ENCODE assay signal across 22 cellular contexts in the genomic region with DNA sequence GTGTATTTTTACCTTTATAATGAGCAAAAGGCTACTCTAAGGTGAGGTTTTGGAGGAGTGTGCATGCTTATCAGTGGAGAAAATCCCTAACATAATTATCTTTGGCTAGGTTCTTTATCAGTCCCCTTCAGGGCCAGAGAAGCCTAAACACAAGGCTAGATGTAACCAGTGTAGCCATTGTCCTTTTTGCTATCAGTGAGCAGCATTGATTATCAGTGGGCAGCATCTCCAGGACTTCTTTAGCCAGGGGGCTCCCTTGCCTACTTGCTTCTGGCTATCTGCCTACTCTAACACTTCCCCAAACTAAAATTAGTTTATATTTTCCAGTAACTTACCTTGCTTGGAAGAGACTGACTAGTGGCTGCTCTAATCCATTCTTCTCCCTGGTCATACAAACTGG.
DNase-seq lines count a peak whose midpoint lies in the region; ATAC-seq, FAIRE-seq and TF ChIP-seq lines count a peak whose summit lies in the region.
"Had no signal": no experiment of that assay in that cellular context is flagged by ENCODE, and none has a peak within 500 bp of the region (broad histone marks: within the 10 kb centered on the region; RNA-seq: fewer than 3 reads in every experiment).

No MANE protein-coding gene starts in this region.

- H3K36me3 Mint-ChIP-seq in GM23338 (ENCODE audit: low read depth) = no peaks in the 10 kb centered on the region
- H3K36me3 Mint-ChIP-seq in activated T-cell treated with anti-CD3 and anti-CD28 coated beads, Interleukin-2, amount 50 U/mL, for 4 hours (ENCODE audit: insufficient read depth) = no peaks in the 10 kb centered on the region
- H3K36me3 Mint-ChIP-seq: CD4-positive, CD25-positive, alpha-beta regulatory T cell; CD8-positive, alpha-beta T cell had no signal

- H4K8ac ChIP-seq in neuronal stem cell (ENCODE audit: low read depth, low read length) = no peak overlapping the region

- H3K9me1 ChIP-seq in K562 (ENCODE audit: control insufficient read depth, insufficient read depth, low read length) = no peaks in the 10 kb centered on the region

- H3K79me2 ChIP-seq in GM23338 (replicated peaks; ENCODE audit: insufficient read depth) (no peaks in the 10 kb centered on the region), K562 (ENCODE audit: control insufficient read depth, insufficient read depth, low read length) (no peaks in the 10 kb centered on the region), osteoblast (ENCODE audit: insufficient read depth, low read length) (no peaks in the 10 kb centered on the region)

- no peak for TF ChIP-seq RAD21 in K562 (CRISPR knock-in tag; conservative IDR thresholded peaks at IDR 0.05 in 1 of 2, IDR thresholded peaks at IDR 0.05 in 1 of 2)

- H3K36me3 ChIP-seq in GM23338 (ENCODE audit: insufficient read depth) = no peaks in the 10 kb centered on the region
- no peaks in the 10 kb centered on the region for H3K36me3 ChIP-seq in K562 (ENCODE audit: control insufficient read depth, insufficient read depth, low read length)
- H3K36me3 ChIP-seq in neuronal stem cell (replicated peaks in 1 of 2; ENCODE audit: control insufficient read depth in 2 of 2, insufficient read depth in 2 of 2, low read length in 2 of 2) = no peaks in the 10 kb centered on the region
- no peaks in the 10 kb centered on the region for H3K36me3 ChIP-seq in osteoblast (ENCODE audit: insufficient read depth, low read length)
- H3K36me3 ChIP-seq: BLaER1 had no signal

- in situ Hi-C loops in K562 (cut with MboI) = no loop called here

- peaks cover 3% of the 10 kb centered on the region; the same call in 1 of the 3 replicates for H3K4me1 Mint-ChIP-seq in GM23338
- no peaks in the 10 kb centered on the region for H3K4me1 Mint-ChIP-seq in activated T-cell treated with anti-CD3 and anti-CD28 coated beads, Interleukin-2, amount 50 U/mL, for 4 hours (ENCODE audit: low read depth)
- H3K4me1 Mint-ChIP-seq: B cell; CD4-positive, CD25-positive, alpha-beta regulatory T cell; H9 had no signal

- H3K14ac ChIP-seq in neuronal stem cell (ENCODE audit: low read length) = no peak overlapping the region

- H3K4me1 ChIP-seq in GM23338 (ENCODE audit: insufficient read depth) = no peaks in the 10 kb centered on the region
- H3K4me1 ChIP-seq in K562 (replicated peaks in 1 of 2; ENCODE audit: control insufficient read depth in 2 of 2, insufficient read depth in 2 of 2, low read length in 2 of 2) = no peaks in the 10 kb centered on the region
- no peaks in the 10 kb centered on the region for H3K4me1 ChIP-seq in neuronal stem cell (ENCODE audit: control insufficient read depth in 2 of 2, insufficient read depth in 1 of 2, low read depth in 1 of 2, low read length in 2 of 2)
- no peaks in the 10 kb centered on the region for H3K4me1 ChIP-seq in osteoblast (ENCODE audit: insufficient read depth, low read length)
- H3K4me1 ChIP-seq: BLaER1, Caco-2 had no signal

- TF ChIP-seq EP300 in K562 (IDR thresholded peaks at IDR 0.05; ENCODE audit: low read length) = no peak

- H4K20me1 ChIP-seq in GM23338 (replicated peaks; ENCODE audit: insufficient read depth) = no peaks in the 10 kb centered on the region
- H4K20me1 ChIP-seq in K562 (replicated peaks; ENCODE audit: control insufficient read depth, insufficient read depth, low read length) = no peaks in the 10 kb centered on the region
- H4K20me1 ChIP-seq in osteoblast (ENCODE audit: insufficient read depth, low read length) = no peaks in the 10 kb centered on the region
- H4K20me1 ChIP-seq: BLaER1 had no signal

- H2AK5ac ChIP-seq in neuronal stem cell (ENCODE audit: low read depth, low read length) = no peak overlapping the region

- H3K27me3 ChIP-seq in GM23338 (ENCODE audit: insufficient read depth) = no peaks in the 10 kb centered on the region
- H3K27me3 ChIP-seq in K562 (ENCODE audit: control insufficient read depth in 2 of 2, insufficient read depth in 2 of 2, low read length in 2 of 2) = no peaks in the 10 kb centered on the region
- H3K27me3 ChIP-seq in neuronal stem cell (ENCODE audit: control insufficient read depth in 3 of 3, insufficient read depth in 3 of 3, low read depth in 1 of 3, low read length in 3 of 3) = no peaks in the 10 kb centered on the region
- no peaks in the 10 kb centered on the region for H3K27me3 ChIP-seq in osteoblast (ENCODE audit: insufficient read depth, low read length)
- H3K27me3 ChIP-seq: BLaER1 had no signal

- H3K4me3 ChIP-seq in GM23338 = no peak overlapping the region
- H3K4me3 ChIP-seq in K562 = no peak overlapping the region
- H3K4me3 ChIP-seq in neuronal stem cell (ENCODE audit: low read length in 2 of 2) = no peak overlapping the region
- H3K4me3 ChIP-seq in osteoblast (ENCODE audit: insufficient read depth, low read length) = no peak overlapping the region
- H3K4me3 ChIP-seq: BLaER1, GM12878, GM23248 had no signal

- H3K9ac ChIP-seq in K562 (ENCODE audit: insufficient read depth in 1 of 2, low read depth in 2 of 2, low read length in 2 of 2) = no peak overlapping the region
- no peak overlapping the region for H3K9ac ChIP-seq in neuronal stem cell (ENCODE audit: low read depth, low read length, poor library complexity)
- H3K9ac ChIP-seq: BLaER1, GM23248 had no signal

- H2AFZ ChIP-seq in GM23338 (0 out of 2 replicates have a peak overlapping the region, but pooled peaks have one; percentile 12), K562 (ENCODE audit: low read depth, low read length) (no peak overlapping the region), neuronal stem cell (ENCODE audit: low read length) (peak overlapping the region; percentile 74), osteoblast (ENCODE audit: low read length) (no peak overlapping the region)
- H2AFZ ChIP-seq: GM23248 had no signal

- no peak overlapping the region for H3K4me2 ChIP-seq in GM23338
- no peak overlapping the region for H3K4me2 ChIP-seq in K562 (ENCODE audit: insufficient read depth, low read length)
- no peak overlapping the region for H3K4me2 ChIP-seq in neuronal stem cell (ENCODE audit: insufficient read depth, low read length, poor library complexity, severe bottlenecking)
- H3K4me2 ChIP-seq in osteoblast (ENCODE audit: insufficient read depth, low read length) = no peak overlapping the region
- H3K4me2 ChIP-seq: BLaER1 had no signal

- ATAC-seq in GM23338 = no peak
- no peak for ATAC-seq in K562
- ATAC-seq in activated T-cell treated with anti-CD3 and anti-CD28 coated beads, Interleukin-2, amount 50 U/mL, for 4 hours = no peak
- ATAC-seq: CD8-positive, alpha-beta T cell; GM12878; HCT116 had no signal

- no peak overlapping the region for H3K18ac ChIP-seq in neuronal stem cell (ENCODE audit: low read length)

- H2BK120ac ChIP-seq in neuronal stem cell (ENCODE audit: low read depth, low read length) = no peak overlapping the region

- H3K27ac Mint-ChIP-seq in GM23338 = no peak overlapping the region
- H3K27ac Mint-ChIP-seq: B cell; CD4-positive, CD25-positive, alpha-beta regulatory T cell; CD8-positive, alpha-beta T cell; H9 had no signal

- no peak overlapping the region for H3K23ac ChIP-seq in neuronal stem cell (ENCODE audit: low read depth, low read length, poor library complexity)

- H3K9me2 ChIP-seq in GM23338 (ENCODE audit: insufficient read depth) = peaks cover 3% of the 10 kb centered on the region; the same call in 1 of the 2 replicates

- no peaks in the 10 kb centered on the region for H3K79me1 ChIP-seq in neuronal stem cell (ENCODE audit: low read depth, low read length)

- H3K27ac ChIP-seq in GM23338 (ENCODE audit: low read depth) (no peak overlapping the region), K562 (ENCODE audit: extremely low read depth, low read depth, low read length) (no peak overlapping the region), neuronal stem cell (replicated peaks; ENCODE audit: low read length) (no peak overlapping the region), osteoblast (ENCODE audit: low read depth, low read length) (no peak overlapping the region)
- H3K27ac ChIP-seq: BLaER1, C4-2B, GM23248 had no signal

- no peak for DNase-seq in GM23338 (ENCODE audit: low spot score)
- DNase-seq in SK-N-DZ (ENCODE audit: low spot score) = peak; percentile 2
- no peak for DNase-seq in K562 (ENCODE audit: extremely low read depth in 1 of 4, low spot score in 3 of 4)
- no peak for DNase-seq in neuronal stem cell (ENCODE audit: low spot score)
- no peak for DNase-seq in AML-193 (lab: John Stamatoyannopoulos, UW)
- no peak for DNase-seq in activated T-cell treated with anti-CD3 and anti-CD28 coated beads, Interleukin-2, amount 50 U/mL, for 4 hours
- DNase-seq in osteoblast (ENCODE audit: insufficient read length, low spot score, missing footprints) = no peak
- no peak for DNase-seq in activated CD8-positive, alpha-beta memory T cell treated with anti-CD3 and anti-CD28 coated beads for 24 hours
- DNase-seq: Caco-2; CD4-positive, CD25-positive, alpha-beta regulatory T cell; CD8-positive, alpha-beta T cell; DMS153; DND-41; GDM1; GM23248; H9 had no signal

- no peak overlapping the region for H3K4ac ChIP-seq in neuronal stem cell (ENCODE audit: low read length)

- H3K9me3 ChIP-seq in K562 (replicated peaks; ENCODE audit: control insufficient read depth, insufficient read depth, low read depth, low read length) (no peaks in the 10 kb centered on the region), neuronal stem cell (replicated peaks in 1 of 2; ENCODE audit: control insufficient read depth in 2 of 2, insufficient read depth in 1 of 2, low read depth in 1 of 2, low read length in 2 of 2) (no peaks in the 10 kb centered on the region), osteoblast (ENCODE audit: low read depth, low read length) (no peaks in the 10 kb centered on the region)
- H3K9me3 ChIP-seq: BLaER1, Caco-2 had no signal

- CTCF ChIA-PET in K562 (lab: Yijun Ruan, JAX; ENCODE audit: low intra/inter-chr PET ratio) = no interaction called here

- no peak for TF ChIP-seq POLR2A in K562 (conservative IDR thresholded peaks at IDR 0.05)

- H4K91ac ChIP-seq in neuronal stem cell (ENCODE audit: low read depth, low read length, poor library complexity) = no peak overlapping the region

- H3K9me3 Mint-ChIP-seq in GM23338 = no peaks in the 10 kb centered on the region
- peaks cover 7% of the 10 kb centered on the region for H3K9me3 Mint-ChIP-seq in activated T-cell treated with anti-CD3 and anti-CD28 coated beads, Interleukin-2, amount 50 U/mL, for 4 hours
- H3K9me3 Mint-ChIP-seq: H9 had no signal

- POLR2A ChIA-PET in K562 (lab: Yijun Ruan, JAX) = no interaction called here

- TF ChIP-seq CTCF in GM23338 (conservative IDR thresholded peaks at IDR 0.05; ENCODE audit: low read depth in 2 of 2) (no peak), K562 (IDR thresholded peaks at IDR 0.05 in 2 of 3, conservative IDR thresholded peaks at IDR 0.05 in 1 of 3; ENCODE audit: insufficient read depth in 2 of 3, low read depth in 1 of 3, low read length in 3 of 3) (no peak), osteoblast (IDR thresholded peaks at IDR 0.05; ENCODE audit: extremely low read depth, low read depth, low read length) (no peak)

- no peak overlapping the region for H3K4me3 Mint-ChIP-seq in GM23338
- no peak overlapping the region for H3K4me3 Mint-ChIP-seq in activated T-cell treated with anti-CD3 and anti-CD28 coated beads, Interleukin-2, amount 50 U/mL, for 4 hours
- H3K4me3 Mint-ChIP-seq: B cell; CD4-positive, CD25-positive, alpha-beta regulatory T cell; CD8-positive, alpha-beta T cell; H9 had no signal

- H3K27me3 Mint-ChIP-seq in GM23338 (ENCODE audit: insufficient read depth, low read depth, poor library complexity) = no peaks in the 10 kb centered on the region
- H3K27me3 Mint-ChIP-seq in activated T-cell treated with anti-CD3 and anti-CD28 coated beads, Interleukin-2, amount 50 U/mL, for 4 hours (ENCODE audit: low read depth) = no peaks in the 10 kb centered on the region
- H3K27me3 Mint-ChIP-seq: B cell; CD4-positive, CD25-positive, alpha-beta regulatory T cell had no signal

- H2BK12ac ChIP-seq in neuronal stem cell (ENCODE audit: low read length) = no peak overlapping the region

- BruUV-seq in K562 (replicated peaks; lab: Mats Ljungman, UMichigan) = no TSS peak

- FAIRE-seq in K562 (lab: Jason Lieb, UNC) = no peak
- FAIRE-seq: GM12878, GM19239 had no signal

- intact Hi-C loops in K562 (cut with micrococcal nuclease) = no loop called here

- no peak overlapping the region for H2BK15ac ChIP-seq in neuronal stem cell (ENCODE audit: low read length)

- H2BK5ac ChIP-seq in neuronal stem cell (ENCODE audit: low read length) = no peak overlapping the region

- H3F3A ChIP-seq in GM23338 (replicated peaks; ENCODE audit: low read depth) = no peaks in the 10 kb centered on the region

Comparison
In these comparisons a context has a peak if more than half of its experiments do, and no peak if none do; other contexts are left out.
1. H2AFZ ChIP-seq: peak in GM23338 (single experiment) and neuronal stem cell (single experiment); none in K562 (single experiment) and osteoblast (single experiment).